In genomic region chr10:62394556-62395018, GRCh38 we compare ENCODE assay signal across 17 cellular contexts. TPM values are rescaled to one million over a fixed set of nuclear protein-coding genes. Genes with fewer than 3 reads are reported as not detected.
"Had no signal": no experiment of that assay in that cellular context is flagged by ENCODE, and none has a peak within 500 bp of the region (broad histone marks: within the 10 kb centered on the region; RNA-seq: fewer than 3 reads in every experiment).

No MANE protein-coding gene starts in this region.

- H3K27ac Mint-ChIP-seq: activated naive CD8-positive, alpha-beta T cell; natural killer cell; type B pancreatic cell had no signal

- ATAC-seq: left ventricle myocardium superior, natural killer cell had no signal

- H3K4me3 ChIP-seq: skin epidermis had no signal

- H3K4me3 Mint-ChIP-seq: activated naive CD8-positive, alpha-beta T cell; brain; natural killer cell; type B pancreatic cell had no signal

- DNase-seq: activated CD4-positive, alpha-beta T cell treated with anti-CD3 and anti-CD28 coated beads, Interleukin-2, amount 50 U/mL, for 1 hour; activated CD8-positive, alpha-beta memory T cell treated with anti-CD3 and anti-CD28 coated beads for 24 hours; activated gamma-delta T cell treated with Interleukin-2 at 50 U/mL for 16 hours; amniotic stem cell; left ventricle myocardium superior; mesenchymal stem cell; natural killer cell; posterior cingulate gyrus; stimulated activated CD4-positive, alpha-beta T cell treated with anti-CD3 and anti-CD28 coated beads, Interleukin-15, amount 100 ng/mL, for 24 hours; stimulated activated CD4-positive, alpha-beta T cell treated with anti-CD3 and anti-CD28 coated beads, Interleukin-4, amount 100 ng/mL, for 1 hour; stimulated activated naive CD4-positive, alpha-beta T cell had no signal

- H3K36me3 Mint-ChIP-seq: activated naive CD8-positive, alpha-beta T cell; brain; natural killer cell; type B pancreatic cell had no signal

- H3K9me3 Mint-ChIP-seq: brain, natural killer cell, type B pancreatic cell had no signal

- H3K27me3 Mint-ChIP-seq: brain had no signal

- H3K4me1 Mint-ChIP-seq: brain, natural killer cell had no signal

- H3K27ac ChIP-seq: skin epidermis had no signal

RNA-seq across cellular contexts. Expression of gene ZNF365, which starts 20.4 kb away (rescaled TPM):
- total RNA-seq: dermis microvascular lymphatic vessel endothelial cell; left ventricle myocardium superior; T-helper 2 cell treated with Interferon-gamma antibody and Interleukin-4, amounts not matched to agents 100 ng/mL and 5 ng/mL, for 36 hours had no signal
